1 cellular context compared by ENCODE assay signal in genomic region chr1:207393610-207394009, GRCh38.
TF ChIP-seq lines count a peak whose summit lies in the region.

No MANE protein-coding gene starts in this region.

TF ChIP-seq in GM23338, 12 proteins besides CTCF, POLR2A, EP300 and RAD21 (continued from another document):
- TF ChIP-seq ZNF462 (CRISPR knock-in tag; IDR thresholded peaks at IDR 0.05) = no peak
